ENCODE assay signal across 8 cellular contexts in genomic region chr4:124334119-124334518, GRCh38.
DNase-seq lines count a peak whose midpoint lies in the region; ATAC-seq and TF ChIP-seq lines count a peak whose summit lies in the region.

No MANE protein-coding gene starts in this region.

- no peaks in the 10 kb centered on the region for H3K27me3 ChIP-seq in thoracic aorta (replicated peaks; ENCODE audit: insufficient read depth)

- H3K4me3 ChIP-seq in AG10803 (ENCODE audit: low read length) (no peak overlapping the region), astrocyte of the spinal cord (ENCODE audit: low read depth, low read length) (no peak overlapping the region), thoracic aorta (no peak overlapping the region)

- TF ChIP-seq CTCF in AG10803 (conservative IDR thresholded peaks at IDR 0.05; ENCODE audit: low read length): peak; percentile 78
- peak; percentile 57 for TF ChIP-seq CTCF in astrocyte of the spinal cord (IDR thresholded peaks at IDR 0.05; ENCODE audit: low read depth, low read length)
- TF ChIP-seq CTCF in thoracic aorta (IDR thresholded peaks at IDR 0.05): peak; percentile 57

- H3K4me1 ChIP-seq in thoracic aorta (ENCODE audit: control insufficient read depth in 1 of 2, low read depth in 2 of 2): no peaks in the 10 kb centered on the region

- no peaks in the 10 kb centered on the region for H3K36me3 ChIP-seq in thoracic aorta

- ATAC-seq in GM18907 (IDR thresholded peaks at IDR 0.05; ENCODE audit: unreplicated experiment) (peak; percentile 65), thoracic aorta (ENCODE audit: insufficient number of reproducible peaks, low FRiP score, low read depth) (no peak), GM19023 (IDR thresholded peaks at IDR 0.05; ENCODE audit: unreplicated experiment) (no peak)

- no peak overlapping the region for H3K27ac ChIP-seq in thoracic aorta

- in situ Hi-C loops in astrocyte of the spinal cord (cut with HindIII; ENCODE audit: low sequenced_read_pairs): no loop called here

- DNase-seq in AG10803 (ENCODE audit: low read depth) (peak; percentile 85), NCI-H1436 treated with DMSO at 0.1 percent for 48 hours (lab: John Stamatoyannopoulos, UW) (peak; percentile 12), astrocyte of the spinal cord (ENCODE audit: low read depth, low spot score) (peak; percentile 90), iPS-NIHi7 (ENCODE audit: extremely low spot score) (peak; percentile 39), thoracic aorta (ENCODE audit: low spot score) (no peak), occipital lobe (lab: John Stamatoyannopoulos, UW) (no peak)

- no peaks in the 10 kb centered on the region for H3K9me3 ChIP-seq in thoracic aorta

Comparison
In these comparisons a context has a peak if more than half of its experiments do, and no peak if none do; other contexts are left out.
1. DNase-seq: peak in AG10803 (single experiment), NCI-H1436 treated with DMSO at 0.1 percent for 48 hours (single experiment), astrocyte of the spinal cord (single experiment) and iPS-NIHi7 (single experiment); none in thoracic aorta (single experiment) and occipital lobe (single experiment).
2. Peak in every context shown above with its lines, with median percentiles within 50 percentile points of each other: CTCF ChIP-seq.